In the genomic region with DNA sequence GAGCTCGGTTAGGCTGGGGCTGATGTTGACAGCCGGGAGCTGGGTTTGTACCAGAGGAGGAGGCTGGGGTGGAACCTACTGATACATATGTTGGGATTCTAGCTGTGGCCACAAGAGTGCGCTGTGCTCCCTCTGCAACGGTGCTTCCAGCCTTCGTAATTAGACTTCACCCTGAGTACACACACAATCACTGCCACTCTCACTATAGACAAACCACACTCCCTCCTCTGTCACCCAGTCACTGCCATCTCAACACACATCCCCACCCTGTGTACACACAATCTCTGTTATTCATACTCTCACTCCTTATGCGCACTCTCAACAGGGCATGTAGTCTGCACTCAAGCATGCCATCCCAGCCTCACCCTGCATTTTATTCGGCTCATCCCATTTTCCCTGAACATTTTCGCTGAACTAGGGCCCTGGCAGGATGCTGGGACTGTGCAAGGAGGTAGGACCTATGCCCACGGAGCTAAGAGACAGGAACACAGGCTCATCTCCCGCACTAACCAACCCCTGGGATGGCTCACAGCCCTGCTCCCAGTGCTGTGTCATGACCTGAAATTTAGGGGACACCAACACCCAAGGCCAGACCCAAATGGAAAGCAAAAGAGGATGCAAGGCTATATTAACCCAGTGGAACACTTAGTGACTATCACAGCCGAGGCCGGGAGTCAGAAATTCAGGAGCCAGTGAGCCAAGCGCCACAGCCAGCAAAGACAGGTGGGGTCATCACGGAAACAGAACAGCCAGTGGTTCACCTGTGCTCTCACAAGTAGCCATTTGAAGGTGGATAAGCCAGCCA, we compare ENCODE assay signal across 8 cellular contexts. TPM values are rescaled to one million over a fixed set of nuclear protein-coding genes. Genes with fewer than 3 reads are reported as not detected.
DNase-seq lines count a peak whose midpoint lies in the region; ATAC-seq and TF ChIP-seq lines count a peak whose summit lies in the region.

No MANE protein-coding gene starts in this region.

- WGBS in trophoblast cell (ENCODE audit: extremely low coverage, insufficient coverage, insufficient read length): no CpG with 5 or more reads among the region's 14 CpGs

- H3K4me2 ChIP-seq in trophoblast cell (ENCODE audit: low read length): no peak overlapping the region

- H2AFZ ChIP-seq in trophoblast cell (ENCODE audit: insufficient read depth, low read length, poor library complexity): no peak overlapping the region

- H4K91ac ChIP-seq in trophoblast cell (ENCODE audit: low read depth, low read length): no peak overlapping the region

- no peak overlapping the region for H3K4me3 Mint-ChIP-seq in activated naive CD4-positive, alpha-beta T cell treated with anti-CD3 and anti-CD28 coated beads for 36 hours
- H3K4me3 Mint-ChIP-seq in type B pancreatic cell: peak overlapping the region; percentile 6

- no peak overlapping the region for H2BK5ac ChIP-seq in trophoblast cell (ENCODE audit: low read depth, low read length, poor library complexity)

- H3K4me1 Mint-ChIP-seq in activated naive CD4-positive, alpha-beta T cell treated with anti-CD3 and anti-CD28 coated beads for 36 hours (ENCODE audit: low read depth): peaks cover 4% of the 10 kb centered on the region
- no peaks in the 10 kb centered on the region for H3K4me1 Mint-ChIP-seq in type B pancreatic cell (ENCODE audit: unreplicated experiment)

- no peak overlapping the region for H3K14ac ChIP-seq in trophoblast cell (ENCODE audit: low read length)

- H3K79me2 ChIP-seq in trophoblast cell (ENCODE audit: control insufficient read depth, insufficient read depth, low read length, poor library complexity): no peaks in the 10 kb centered on the region

- no peak for ATAC-seq in GM19463 (IDR thresholded peaks at IDR 0.05; ENCODE audit: unreplicated experiment)

- H3K23ac ChIP-seq in trophoblast cell (ENCODE audit: low read length): no peak overlapping the region

- no peak overlapping the region for H4K12ac ChIP-seq in trophoblast cell (ENCODE audit: low read depth, low read length)

- intact Hi-C loops in activated naive CD4-positive, alpha-beta T cell treated with anti-CD3 and anti-CD28 coated beads for 36 hours (cut with micrococcal nuclease): loop anchor here (1.0 kb wide), 4 partner anchors 66 to 512 kb away; a partner anchor contains a TSS

- peak; percentile 68 for DNase-seq in NCI-H1092 (lab: John Stamatoyannopoulos, UW)
- DNase-seq in SK-N-DZ (ENCODE audit: low spot score): peak; percentile 58
- DNase-seq in activated naive CD4-positive, alpha-beta T cell treated with anti-CD3 and anti-CD28 coated beads for 36 hours: peak; percentile 86
- peak; percentile 37 for DNase-seq in glomerular endothelial cell (ENCODE audit: extremely low read depth, low read depth, low spot score)
- peak; percentile 59 to 82 for DNase-seq in trophoblast cell
- peak; percentile 67 for DNase-seq in type B pancreatic cell (ENCODE audit: extremely low spot score, unreplicated experiment)

- no peaks in the 10 kb centered on the region for H3K79me1 ChIP-seq in trophoblast cell (ENCODE audit: low read length)

- H3K27me3 Mint-ChIP-seq in activated naive CD4-positive, alpha-beta T cell treated with anti-CD3 and anti-CD28 coated beads for 36 hours (ENCODE audit: low read depth): peaks cover 24% of the 10 kb centered on the region
- peaks cover 69% of the 10 kb centered on the region for H3K27me3 Mint-ChIP-seq in type B pancreatic cell

- H4K8ac ChIP-seq in trophoblast cell (ENCODE audit: low read depth, low read length): no peak overlapping the region

- H3K9ac ChIP-seq in trophoblast cell (ENCODE audit: low read length): no peak overlapping the region

- no peak overlapping the region for H3K27ac ChIP-seq in trophoblast cell (ENCODE audit: low read depth, low read length)

- no peaks in the 10 kb centered on the region for H3K36me3 Mint-ChIP-seq in activated naive CD4-positive, alpha-beta T cell treated with anti-CD3 and anti-CD28 coated beads for 36 hours (ENCODE audit: low read depth)
- H3K36me3 Mint-ChIP-seq in type B pancreatic cell: no peaks in the 10 kb centered on the region

- TF ChIP-seq CTCF in GM12873 (IDR thresholded peaks at IDR 0.05; ENCODE audit: insufficient read depth, low read depth, low read length, missing control alignments): peak; percentile 96
- peak; percentile 93 for TF ChIP-seq CTCF in type B pancreatic cell (conservative IDR thresholded peaks at IDR 0.05)

- H3K4ac ChIP-seq in trophoblast cell (ENCODE audit: low read depth, low read length): no peak overlapping the region

- no peak overlapping the region for H3K18ac ChIP-seq in trophoblast cell (ENCODE audit: low read length)

- H3K9me3 Mint-ChIP-seq in activated naive CD4-positive, alpha-beta T cell treated with anti-CD3 and anti-CD28 coated beads for 36 hours: no peaks in the 10 kb centered on the region
- H3K9me3 Mint-ChIP-seq in type B pancreatic cell: no peaks in the 10 kb centered on the region

- H3K27ac Mint-ChIP-seq in activated naive CD4-positive, alpha-beta T cell treated with anti-CD3 and anti-CD28 coated beads for 36 hours: no peak overlapping the region
- peak overlapping the region; percentile 67 for H3K27ac Mint-ChIP-seq in type B pancreatic cell

- H3K27me3 ChIP-seq in trophoblast cell (ENCODE audit: insufficient read depth, low read length): no peaks in the 10 kb centered on the region

- H3K4me1 ChIP-seq in trophoblast cell (ENCODE audit: control insufficient read depth in 1 of 2, insufficient read depth in 2 of 2, low read length in 2 of 2): peaks cover 3 to 5% of the 10 kb centered on the region in 2 experiments

- H2BK12ac ChIP-seq in trophoblast cell (ENCODE audit: low read length): no peak overlapping the region

- CTCF ChIA-PET in activated naive CD4-positive, alpha-beta T cell treated with anti-CD3 and anti-CD28 coated beads for 36 hours (lab: Charles Lee): interaction anchor here (0.6 to 2.6 kb wide), 21 partner anchors 11 to 547 kb away, joined by 3 to 15 read pairs (median 3); a partner anchor contains a TSS

- no peaks in the 10 kb centered on the region for H3K36me3 ChIP-seq in trophoblast cell (ENCODE audit: control insufficient read depth in 1 of 2, insufficient read depth in 2 of 2, low read length in 2 of 2)

- H2BK120ac ChIP-seq in trophoblast cell (ENCODE audit: insufficient read depth, low read length, poor library complexity): no peak overlapping the region

- no peak overlapping the region for H3K4me3 ChIP-seq in trophoblast cell (ENCODE audit: low read depth, low read length)

- H3K9me3 ChIP-seq in trophoblast cell (ENCODE audit: insufficient read depth, low read depth, low read length): peaks cover 2% of the 10 kb centered on the region

- no peak overlapping the region for H2AK5ac ChIP-seq in trophoblast cell (ENCODE audit: low read length)

RNA-seq across cellular contexts. Expression of a gene that starts 5.7 kb away (rescaled TPM):
- polyA plus RNA-seq in SK-N-DZ (2014; cell fraction: cytosol; rRNA removed): not detected in 2 replicates
- polyA plus RNA-seq in SK-N-DZ (2014; cell fraction: nucleus; rRNA removed): not detected in 2 replicates
- total RNA-seq in activated naive CD4-positive, alpha-beta T cell treated with anti-CD3 and anti-CD28 coated beads for 36 hours: not detected
- total RNA-seq in glomerular endothelial cell (0.35 and 0.87 TPM in 2 replicates), type B pancreatic cell (ENCODE audit: low replicate concordance) (6.5 and 19.5 TPM in 2 replicates)
- 0.19 and 0.32 TPM in 2 replicates for polyA plus RNA-seq in trophoblast cell (2013)

RNA-seq across cellular contexts. Expression of a gene that starts 6.1 kb away (rescaled TPM):
- not detected in 2 replicates for polyA plus RNA-seq in SK-N-DZ (2014; cell fraction: cytosol; rRNA removed)
- polyA plus RNA-seq in SK-N-DZ (2014; cell fraction: nucleus; rRNA removed): not detected in 2 replicates
- under 1 TPM; 0.24 to 0.69 TPM for total RNA-seq in activated naive CD4-positive, alpha-beta T cell treated with anti-CD3 and anti-CD28 coated beads for 36 hours
- total RNA-seq in glomerular endothelial cell (3.2 and 62.1 TPM in 2 replicates), type B pancreatic cell (ENCODE audit: low replicate concordance) (0.67 and 0.87 TPM in 2 replicates)
- polyA plus RNA-seq in trophoblast cell (2013): not detected in 2 replicates

RNA-seq across cellular contexts. Expression of a gene that starts 27.2 kb away (rescaled TPM):
- polyA plus RNA-seq in SK-N-DZ (2014; cell fraction: cytosol; rRNA removed): not detected in 2 replicates
- polyA plus RNA-seq in SK-N-DZ (2014; cell fraction: nucleus; rRNA removed): not detected in 2 replicates
- total RNA-seq in activated naive CD4-positive, alpha-beta T cell treated with anti-CD3 and anti-CD28 coated beads for 36 hours: not detected
- total RNA-seq in glomerular endothelial cell (0.44 TPM in 1 of 2 replicates, not detected in the other), type B pancreatic cell (ENCODE audit: low replicate concordance) (0.48 and 0.50 TPM in 2 replicates)
- not detected in 2 replicates for polyA plus RNA-seq in trophoblast cell (2013)

RNA-seq across cellular contexts. Expression of a gene that starts 31.9 kb away (rescaled TPM):
- polyA plus RNA-seq in SK-N-DZ (2014; cell fraction: cytosol; rRNA removed): not detected in 2 replicates
- not detected in 2 replicates for polyA plus RNA-seq in SK-N-DZ (2014; cell fraction: nucleus; rRNA removed)
- total RNA-seq in activated naive CD4-positive, alpha-beta T cell treated with anti-CD3 and anti-CD28 coated beads for 36 hours: not detected
- total RNA-seq in glomerular endothelial cell (not detected in 2 replicates), type B pancreatic cell (ENCODE audit: low replicate concordance) (2.0 and 7.5 TPM in 2 replicates)
- 0.05 and 0.10 TPM in 2 replicates for polyA plus RNA-seq in trophoblast cell (2013)
